Comparison of ENCODE assay signal across 26 cellular contexts in the genomic region with DNA sequence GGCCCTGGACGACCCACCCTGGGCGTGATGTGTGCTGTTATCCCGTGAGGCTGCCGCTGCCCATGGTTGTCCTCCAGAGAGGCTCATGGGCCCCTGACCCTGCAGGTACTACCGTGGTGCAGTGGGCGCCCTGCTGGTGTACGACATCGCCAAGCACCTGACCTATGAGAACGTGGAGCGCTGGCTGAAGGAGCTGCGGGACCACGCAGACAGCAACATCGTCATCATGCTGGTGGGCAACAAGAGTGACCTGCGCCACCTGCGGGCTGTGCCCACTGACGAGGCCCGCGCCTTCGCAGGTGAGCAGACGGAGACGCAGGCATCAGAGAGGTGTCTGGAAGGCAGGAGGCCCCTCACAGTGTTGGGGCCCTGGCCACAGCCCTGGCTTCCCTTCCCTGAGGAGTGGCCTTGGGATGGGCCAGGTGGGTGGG. TPM values are rescaled to one million over a fixed set of nuclear protein-coding genes. Genes with fewer than 3 reads are reported as not detected.
"Had no signal": no experiment of that assay in that cellular context is flagged by ENCODE, and none has a peak within 500 bp of the region (broad histone marks: within the 10 kb centered on the region; RNA-seq: fewer than 3 reads in every experiment).

No MANE protein-coding gene starts in this region.

- H3K4me3 Mint-ChIP-seq: activated B cell treated with CpG ODN at 0.5 μM for 24 hours; activated CD8-positive, alpha-beta T cell treated with anti-CD3 and anti-CD28 coated beads for 36 hours; activated naive CD8-positive, alpha-beta T cell treated with anti-CD3 and anti-CD28 coated beads, Interleukin-2, amount 50 U/mL, for 24 hours; activated T-cell treated with anti-CD3 and anti-CD28 coated beads, Interleukin-2, amount 50 U/mL, for 4 hours; activated T-helper 17 cell treated with anti-CD3 and anti-CD28 coated beads, Interleukin-2, amount 50 U/mL, for 72 hours; central memory CD8-positive, alpha-beta T cell; naive thymus-derived CD4-positive, alpha-beta T cell; neural progenitor cell; T-helper 2 cell treated with Interferon-gamma antibody and Interleukin-4, amounts not matched to agents 5 μg/mL and 100 μg/mL, for 36 hours had no signal

- H3K27me3 Mint-ChIP-seq: activated B cell treated with CpG ODN at 0.5 μM for 24 hours; activated CD8-positive, alpha-beta T cell treated with anti-CD3 and anti-CD28 coated beads for 36 hours; activated naive CD8-positive, alpha-beta T cell treated with anti-CD3 and anti-CD28 coated beads, Interleukin-2, amount 50 U/mL, for 24 hours; activated T-helper 17 cell treated with anti-CD3 and anti-CD28 coated beads, Interleukin-2, amount 50 U/mL, for 72 hours; central memory CD8-positive, alpha-beta T cell; naive thymus-derived CD4-positive, alpha-beta T cell had no signal

- H3K27ac Mint-ChIP-seq: activated B cell treated with CpG ODN at 0.5 μM for 24 hours; activated CD8-positive, alpha-beta T cell treated with anti-CD3 and anti-CD28 coated beads for 36 hours; activated naive CD8-positive, alpha-beta T cell treated with anti-CD3 and anti-CD28 coated beads, Interleukin-2, amount 50 U/mL, for 24 hours; activated T-helper 17 cell treated with anti-CD3 and anti-CD28 coated beads, Interleukin-2, amount 50 U/mL, for 72 hours; neural progenitor cell; T-helper 2 cell treated with Interferon-gamma antibody and Interleukin-4, amounts not matched to agents 5 μg/mL and 100 μg/mL, for 36 hours had no signal

- H3K9me3 Mint-ChIP-seq: activated B cell treated with CpG ODN at 0.5 μM for 24 hours; activated CD8-positive, alpha-beta T cell treated with anti-CD3 and anti-CD28 coated beads for 36 hours; activated naive CD8-positive, alpha-beta T cell treated with anti-CD3 and anti-CD28 coated beads, Interleukin-2, amount 50 U/mL, for 24 hours; activated T-cell treated with anti-CD3 and anti-CD28 coated beads, Interleukin-2, amount 50 U/mL, for 4 hours; activated T-helper 17 cell treated with anti-CD3 and anti-CD28 coated beads, Interleukin-2, amount 50 U/mL, for 72 hours; central memory CD8-positive, alpha-beta T cell; neural progenitor cell; T-helper 2 cell treated with Interferon-gamma antibody and Interleukin-4, amounts not matched to agents 5 μg/mL and 100 μg/mL, for 36 hours had no signal

- ATAC-seq: activated CD8-positive, alpha-beta T cell treated with anti-CD3 and anti-CD28 coated beads for 36 hours; activated naive CD8-positive, alpha-beta T cell treated with anti-CD3 and anti-CD28 coated beads, Interleukin-2, amount 50 U/mL, for 24 hours; activated T-cell treated with anti-CD3 and anti-CD28 coated beads, Interleukin-2, amount 50 U/mL, for 4 hours; activated T-helper 17 cell treated with anti-CD3 and anti-CD28 coated beads, Interleukin-2, amount 50 U/mL, for 72 hours; gastrocnemius medialis; left lung; naive thymus-derived CD4-positive, alpha-beta T cell; psoas muscle had no signal

- DNase-seq: activated B cell treated with CpG ODN at 0.5 μM for 24 hours; activated CD4-positive, alpha-beta T cell treated with anti-CD3 and anti-CD28 coated beads, Interleukin-2, amount 50 U/mL, for 1 hour; activated CD8-positive, alpha-beta T cell treated with anti-CD3 and anti-CD28 coated beads for 36 hours; activated gamma-delta T cell treated with Interleukin-2 at 50 U/mL for 16 hours; activated naive CD4-positive, alpha-beta T cell treated with anti-CD3 and anti-CD28 coated beads, Interleukin-2, amount 50 U/mL, for 16 hours; activated naive CD8-positive, alpha-beta T cell treated with anti-CD3 and anti-CD28 coated beads, Interleukin-2, amount 50 U/mL, for 24 hours; activated T-cell treated with anti-CD3 and anti-CD28 coated beads, Interleukin-2, amount 50 U/mL, for 4 hours; dermis blood vessel endothelial cell; effector CD4-positive, alpha-beta T cell; gastrocnemius medialis; glutamatergic neuron; left lung; midbrain; naive thymus-derived CD4-positive, alpha-beta T cell; stimulated activated CD4-positive, alpha-beta T cell treated with anti-CD3 and anti-CD28 coated beads, Interleukin-15, amount 100 ng/mL, for 24 hours; stimulated activated naive CD4-positive, alpha-beta T cell treated with Interleukin-2 at 50 U/mL for 16 hours; T-helper 1 cell; transverse colon had no signal

- FAIRE-seq: bronchial epithelial cell, islet of Langerhans, urothelium cell line had no signal

RNA-seq across cellular contexts. Expression of a gene that starts 38.0 kb away (rescaled TPM):
- total RNA-seq: activated B cell treated with CpG ODN at 0.5 μM for 24 hours had no signal
